Comparison of ENCODE assay signal across 1 cellular context in genomic region chr9:38017885-38018186, GRCh38.
TF ChIP-seq lines count a peak whose summit lies in the region.

No MANE protein-coding gene starts in this region.

TF ChIP-seq in IMR-90, 13 proteins besides CTCF, POLR2A, EP300 and RAD21 (continued from another document):
- TF ChIP-seq BHLHE40 (IDR thresholded peaks at IDR 0.05; ENCODE audit: low read depth, low read length) (no peak), RFX5 (IDR thresholded peaks at IDR 0.05; ENCODE audit: low read depth, low read length) (no peak), MXI1 (IDR thresholded peaks at IDR 0.05; ENCODE audit: borderline replicate concordance, low read depth, low read length) (no peak), SMC3 (IDR thresholded peaks at IDR 0.05; ENCODE audit: low read depth, low read length) (no peak), RCOR1 (IDR thresholded peaks at IDR 0.05; ENCODE audit: insufficient replicate concordance, low read length) (no peak), NFE2L2 (IDR thresholded peaks at IDR 0.05; ENCODE audit: low read depth, low read length) (no peak), ELK1 (IDR thresholded peaks at IDR 0.05; ENCODE audit: borderline replicate concordance, low read depth, low read length) (no peak), CHD1 (IDR thresholded peaks at IDR 0.05; ENCODE audit: low read depth, low read length) (no peak), MAFK (IDR thresholded peaks at IDR 0.05; ENCODE audit: low read depth, low read length) (no peak)
